8 cellular contexts compared by ENCODE assay signal in genomic region chr4:186037692-186038658, GRCh38. TPM values are rescaled to one million over a fixed set of nuclear protein-coding genes. Genes with fewer than 3 reads are reported as not detected.
DNase-seq lines count a peak whose midpoint lies in the region; ATAC-seq, FAIRE-seq and TF ChIP-seq lines count a peak whose summit lies in the region.

No MANE protein-coding gene starts in this region.

- H3K4me1 ChIP-seq in mammary epithelial cell (ENCODE audit: insufficient read depth, low read length), result no peaks in the 10 kb centered on the region

- CTCF ChIA-PET in mammary epithelial cell (lab: Charles Lee; ENCODE audit: low non-redundant PET), result interaction anchor here (0.5 to 1.1 kb wide), 5 partner anchors 11 to 397 kb away, joined by 3 to 13 read pairs (median 4); no protein-coding TSS in a partner anchor

- TF ChIP-seq CTCF in mammary epithelial cell (conservative IDR thresholded peaks at IDR 0.05 in 1 of 2, IDR thresholded peaks at IDR 0.05 in 1 of 2; ENCODE audit: extremely low read depth in 1 of 2, insufficient read depth in 1 of 2, low read depth in 1 of 2, low read length in 2 of 2), result peak; percentile 63 to 70

- H3K27ac ChIP-seq in mammary epithelial cell (ENCODE audit: insufficient read depth, low read depth, low read length), result no peak overlapping the region

- no peaks in the 10 kb centered on the region for H3K36me3 ChIP-seq in mammary epithelial cell (ENCODE audit: insufficient read depth, low read length)

- ATAC-seq in GM18867 (IDR thresholded peaks at IDR 0.05; ENCODE audit: unreplicated experiment) (peak; percentile 65), HG03442 (IDR thresholded peaks at IDR 0.05; ENCODE audit: unreplicated experiment) (peak; percentile 68)

- dilution Hi-C loops in mammary epithelial cell (cut with HindIII; ENCODE audit: low sequenced_read_pairs), result loop anchor here (25.0 kb wide), 1 partner anchor 551 kb away; no protein-coding TSS in a partner anchor

- no peaks in the 10 kb centered on the region for H3K79me2 ChIP-seq in mammary epithelial cell (ENCODE audit: insufficient read depth, low read length)

- in situ Hi-C loops in mammary epithelial cell (cut with MboI; ENCODE audit: low sequenced_read_pairs in 2 of 2), result loop anchor here in 1 of 2 donors (25.0 kb wide), 2 partner anchors 551 to 1001 kb away; no protein-coding TSS in a partner anchor

- WGBS in mammary epithelial cell (ENCODE audit: low coverage, missing lambda C conversion rate), result 18% methylated on average over 12 of the region's 12 CpGs

- intact Hi-C loops in mammary epithelial cell (cut with micrococcal nuclease), result loop anchor here (1.0 to 10.0 kb wide), 4 partner anchors 143 to 563 kb away; partner anchors contain the start of gene CCDC110

- FAIRE-seq in islet of Langerhans (lab: Jason Lieb, UNC), result peak; percentile 97

- BruUV-seq in mammary epithelial cell (replicated peaks; lab: Mats Ljungman, UMichigan), result no TSS peak

- no peak overlapping the region for H2AFZ ChIP-seq in mammary epithelial cell (ENCODE audit: low read depth, low read length)

- H4K20me1 ChIP-seq in mammary epithelial cell (ENCODE audit: insufficient read depth, low read length), result no peaks in the 10 kb centered on the region

- H3K4me2 ChIP-seq in mammary epithelial cell (ENCODE audit: insufficient read depth, low read depth, low read length), result no peak overlapping the region

- no peak overlapping the region for H3K9ac ChIP-seq in mammary epithelial cell (ENCODE audit: insufficient read depth, low read length)

- DNase-seq in COLO829 (ENCODE audit: low spot score), result peak; percentile 73
- DNase-seq in NOMO-1 treated with DMSO at 0.1 percent for 48 hours (lab: John Stamatoyannopoulos, UW; ENCODE audit: unreplicated experiment), result peak; percentile 78
- DNase-seq in mammary epithelial cell, result peak; percentile 48
- peak; percentile 65 for DNase-seq in stromal cell of bone marrow (ENCODE audit: low read depth)
- DNase-seq in activated effector memory CD4-positive, alpha-beta T cell treated with anti-CD3 and anti-CD28 coated beads, Interleukin-2, amount 50 U/mL, for 16 hours, result no peak

- no peak overlapping the region for H3K4me3 ChIP-seq in mammary epithelial cell (replicated peaks in 1 of 3; ENCODE audit: insufficient read depth in 1 of 3, low read depth in 2 of 3, low read length in 3 of 3)

- no peaks in the 10 kb centered on the region for H3K27me3 ChIP-seq in mammary epithelial cell (ENCODE audit: insufficient read depth, low read length)

- peaks cover 6% of the 10 kb centered on the region for H3K9me3 ChIP-seq in mammary epithelial cell (replicated peaks; ENCODE audit: insufficient read depth, low read length)

RNA-seq across cellular contexts. Expression of gene TLR3, which starts 31.0 kb away (rescaled TPM):
- total RNA-seq in mammary epithelial cell, result 1 to 10 TPM; 2.8 to 6.0 TPM
- polyA plus RNA-seq in mammary epithelial cell, result 4.4 TPM
- polyA minus RNA-seq in mammary epithelial cell, result 1.6 TPM
